In genomic region chr20:38164624-38165088, GRCh38 we compare ENCODE assay signal across 1 cellular context.
TF ChIP-seq lines count a peak whose summit lies in the region.

No MANE protein-coding gene starts in this region.

TF ChIP-seq in K562, 482 proteins besides CTCF, POLR2A, EP300 and RAD21 (continued from another document):
- TF ChIP-seq FOXA3 (CRISPR knock-in tag; conservative IDR thresholded peaks at IDR 0.05 in 1 of 2, IDR thresholded peaks at IDR 0.05 in 1 of 2) (0 out of 4 replicates have a peak, but pooled peaks of 1 of the 2 experiments have one; percentile 48), NKRF (IDR thresholded peaks at IDR 0.05; ENCODE audit: borderline replicate concordance) (peak; percentile 61; the same call in 1 of the 2 replicates), USF1 (CRISPR knock-in tag; IDR thresholded peaks at IDR 0.05) (peak; percentile 57), CREB1 (IDR thresholded peaks at IDR 0.05) (no peak), CREB1 (CRISPR knock-in tag; IDR thresholded peaks at IDR 0.05) (0 out of 2 replicates have a peak, but pooled peaks have one; percentile 4), CREB3L1 (IDR thresholded peaks at IDR 0.05; ENCODE audit: borderline replicate concordance, low read depth) (0 out of 2 replicates have a peak, but pooled peaks have one; percentile 1), RAD51 (IDR thresholded peaks at IDR 0.05; ENCODE audit: borderline replicate concordance, low read depth) (peak; percentile 11; the same call in 1 of the 2 replicates), MAX (CRISPR knock-in tag; IDR thresholded peaks at IDR 0.05) (peak; percentile 65), ZNF511 (CRISPR knock-in tag; IDR thresholded peaks at IDR 0.05) (peak; percentile 62; the same call in 1 of the 2 replicates), MGA (IDR thresholded peaks at IDR 0.05) (peak; percentile 30), TAF9B (IDR thresholded peaks at IDR 0.05; ENCODE audit: partially characterized antibody) (no peak), MTA2 (IDR thresholded peaks at IDR 0.05; ENCODE audit: low read depth) (no peak), BHLHE40 (IDR thresholded peaks at IDR 0.05; ENCODE audit: low read length) (peak; percentile 41), KLF6 (CRISPR knock-in tag; IDR thresholded peaks at IDR 0.05; ENCODE audit: borderline replicate concordance) (no peak), HDAC1 (IDR thresholded peaks at IDR 0.05) (peak in 1 of 2 experiments; percentile 50; a peak in 1 of 4 replicates), MNT (conservative IDR thresholded peaks at IDR 0.05) (peak in 1 of 2 experiments; percentile 39; a peak in 1 of 4 replicates)
